18 cellular contexts compared by ENCODE assay signal in the genomic region with DNA sequence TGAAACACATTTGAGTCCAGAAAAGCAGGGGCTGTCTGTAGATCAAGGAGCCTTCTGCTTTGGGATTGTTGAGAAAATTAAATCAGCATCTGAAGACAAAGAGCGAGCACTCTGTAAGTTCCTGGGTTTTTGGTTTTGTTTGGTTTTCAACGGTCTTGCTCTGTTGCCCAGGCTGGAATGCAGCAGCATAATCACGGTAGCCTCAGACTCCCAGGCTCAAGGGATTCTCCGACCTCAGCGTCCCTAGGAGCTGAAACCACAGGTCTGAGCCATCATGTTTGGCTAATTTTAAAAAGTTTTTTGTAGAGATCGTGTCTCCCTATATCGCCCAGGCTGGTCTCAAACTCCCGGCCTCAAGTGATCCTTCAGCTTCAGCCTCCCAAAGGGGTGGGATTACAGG.
DNase-seq lines count a peak whose midpoint lies in the region; ATAC-seq and TF ChIP-seq lines count a peak whose summit lies in the region.
"Had no signal": no experiment of that assay in that cellular context is flagged by ENCODE, and none has a peak within 500 bp of the region (broad histone marks: within the 10 kb centered on the region; RNA-seq: fewer than 3 reads in every experiment).

No MANE protein-coding gene starts in this region.

- no peaks in the 10 kb centered on the region for H3K79me2 ChIP-seq in MM.1S (ENCODE audit: low read length)

- H3K4me2 ChIP-seq in MM.1S (ENCODE audit: low read depth, low read length), result no peak overlapping the region
- H3K4me2 ChIP-seq: GM23338 had no signal

- H3K4me1 Mint-ChIP-seq in activated T-helper 2 cell treated with anti-CD3 and anti-CD28 coated beads, Interferon-gamma antibody, Interleukin-2, Interleukin-4, amounts not matched to agents 10 μg/mL and 5 μg/mL and 100 μg/mL, durations not matched to agents 14 hours and 24 hours and 36 hours (ENCODE audit: low read depth), result no peaks in the 10 kb centered on the region
- H3K4me1 Mint-ChIP-seq: CD8-positive, alpha-beta memory T cell; GM23338 had no signal

- H3K36me3 Mint-ChIP-seq in activated T-helper 2 cell treated with anti-CD3 and anti-CD28 coated beads, Interferon-gamma antibody, Interleukin-2, Interleukin-4, amounts not matched to agents 10 μg/mL and 5 μg/mL and 100 μg/mL, durations not matched to agents 14 hours and 24 hours and 36 hours (ENCODE audit: low read depth), result no peaks in the 10 kb centered on the region
- H3K36me3 Mint-ChIP-seq: CD4-positive, CD25-positive, alpha-beta regulatory T cell; CD8-positive, alpha-beta memory T cell had no signal

- H3K4me3 ChIP-seq in astrocyte of the cerebellum (ENCODE audit: low read depth, low read length), result no peak overlapping the region
- no peak overlapping the region for H3K4me3 ChIP-seq in MM.1S (ENCODE audit: low read length)
- H3K4me3 ChIP-seq: GM23338 had no signal

- in situ Hi-C loops in astrocyte of the cerebellum (cut with HindIII; ENCODE audit: low sequenced_read_pairs), result no loop called here

- no peak overlapping the region for H3K4me3 Mint-ChIP-seq in activated T-helper 2 cell treated with anti-CD3 and anti-CD28 coated beads, Interferon-gamma antibody, Interleukin-2, Interleukin-4, amounts not matched to agents 10 μg/mL and 5 μg/mL and 100 μg/mL, durations not matched to agents 14 hours and 24 hours and 36 hours (ENCODE audit: low read depth)
- H3K4me3 Mint-ChIP-seq: CD4-positive, CD25-positive, alpha-beta regulatory T cell; CD8-positive, alpha-beta memory T cell; GM23338 had no signal

- H3F3A ChIP-seq in MM.1S (ENCODE audit: insufficient read depth, low read length), result no peaks in the 10 kb centered on the region

- TF ChIP-seq POLR2A in GM18505 (IDR thresholded peaks at IDR 0.05; ENCODE audit: borderline replicate concordance, extremely low read depth, insufficient read depth, insufficient read length), result no peak

- no peak overlapping the region for H2AFZ ChIP-seq in MM.1S (ENCODE audit: low read length)
- H2AFZ ChIP-seq: GM23338 had no signal

- no peaks in the 10 kb centered on the region for H3K27me3 Mint-ChIP-seq in activated T-helper 2 cell treated with anti-CD3 and anti-CD28 coated beads, Interferon-gamma antibody, Interleukin-2, Interleukin-4, amounts not matched to agents 10 μg/mL and 5 μg/mL and 100 μg/mL, durations not matched to agents 14 hours and 24 hours and 36 hours (ENCODE audit: low read depth)
- H3K27me3 Mint-ChIP-seq: CD4-positive, CD25-positive, alpha-beta regulatory T cell had no signal

- H4K20me1 ChIP-seq in MM.1S (ENCODE audit: insufficient read depth, low read length), result no peaks in the 10 kb centered on the region

- no peak overlapping the region for H3K27ac ChIP-seq in MM.1S (ENCODE audit: low read length)
- H3K27ac ChIP-seq: HL-60 had no signal

- H3K9me3 Mint-ChIP-seq in activated T-helper 2 cell treated with anti-CD3 and anti-CD28 coated beads, Interferon-gamma antibody, Interleukin-2, Interleukin-4, amounts not matched to agents 10 μg/mL and 5 μg/mL and 100 μg/mL, durations not matched to agents 14 hours and 24 hours and 36 hours, result no peaks in the 10 kb centered on the region
- H3K9me3 Mint-ChIP-seq: GM23338 had no signal

- no peak overlapping the region for H3K27ac Mint-ChIP-seq in activated T-helper 2 cell treated with anti-CD3 and anti-CD28 coated beads, Interferon-gamma antibody, Interleukin-2, Interleukin-4, amounts not matched to agents 10 μg/mL and 5 μg/mL and 100 μg/mL, durations not matched to agents 14 hours and 24 hours and 36 hours
- H3K27ac Mint-ChIP-seq: CD4-positive, CD25-positive, alpha-beta regulatory T cell; GM23338 had no signal

- no peaks in the 10 kb centered on the region for H3K4me1 ChIP-seq in MM.1S (ENCODE audit: low read length)
- H3K4me1 ChIP-seq: BE2C had no signal

- DNase-seq in astrocyte of the cerebellum (ENCODE audit: low read depth) (peak; percentile 22), kidney tubule cell (ENCODE audit: low spot score) (peak; percentile 63), renal cortical epithelial cell (ENCODE audit: low read depth) (peak; percentile 43), MM.1S (no peak)
- no peak for DNase-seq in activated T-helper 2 cell treated with anti-CD3 and anti-CD28 coated beads, Interferon-gamma antibody, Interleukin-2, Interleukin-4, amounts not matched to agents 10 μg/mL and 5 μg/mL and 100 μg/mL, durations not matched to agents 14 hours and 24 hours and 36 hours (ENCODE audit: low spot score)
- DNase-seq: ACHN; BE2C; C1 segment of cervical spinal cord; CD4-positive, CD25-positive, alpha-beta regulatory T cell; CD8-positive, alpha-beta memory T cell; COR-L47; DMS 273 treated with DMSO at 0.1 percent for 48 hours; DMS53; DND-41; HCEC 1CT had no signal

- no peaks in the 10 kb centered on the region for H3K36me3 ChIP-seq in MM.1S (replicated peaks; ENCODE audit: insufficient read depth, low read length)
- H3K36me3 ChIP-seq: BE2C had no signal

- no peak for ATAC-seq in GM18505 (IDR thresholded peaks at IDR 0.05; ENCODE audit: unreplicated experiment)
- ATAC-seq: GM23338 had no signal

- H3K9ac ChIP-seq in MM.1S (ENCODE audit: low read length), result no peak overlapping the region

- H3K9me3 ChIP-seq in MM.1S (replicated peaks; ENCODE audit: insufficient read depth, low read length), result no peaks in the 10 kb centered on the region
- H3K9me3 ChIP-seq: BE2C had no signal

- intact Hi-C loops in activated T-helper 2 cell treated with anti-CD3 and anti-CD28 coated beads, Interferon-gamma antibody, Interleukin-2, Interleukin-4, amounts not matched to agents 10 μg/mL and 5 μg/mL and 100 μg/mL, durations not matched to agents 14 hours and 24 hours and 36 hours (cut with micrococcal nuclease), result no loop called here

- no peaks in the 10 kb centered on the region for H3K27me3 ChIP-seq in MM.1S (replicated peaks; ENCODE audit: insufficient read depth, low read length)

- TF ChIP-seq CTCF in astrocyte of the cerebellum (IDR thresholded peaks at IDR 0.05; ENCODE audit: low read depth, low read length, missing control alignments) (no peak), MM.1S (IDR thresholded peaks at IDR 0.05; ENCODE audit: low read length) (no peak)

- no peaks in the 10 kb centered on the region for H3K9me2 ChIP-seq in MM.1S (replicated peaks; ENCODE audit: insufficient read depth, low read length)

Comparison
In these comparisons a context has a peak if more than half of its experiments do, and no peak if none do; other contexts are left out.
1. DNase-seq: peak in astrocyte of the cerebellum (single experiment), kidney tubule cell (single experiment) and renal cortical epithelial cell (single experiment); none in activated T-helper 2 cell treated with anti-CD3 and anti-CD28 coated beads, Interferon-gamma antibody, Interleukin-2, Interleukin-4, amounts not matched to agents 10 μg/mL and 5 μg/mL and 100 μg/mL, durations not matched to agents 14 hours and 24 hours and 36 hours (single experiment) and MM.1S (single experiment).